In genomic region chr10:110762849-110763211, GRCh38 we compare ENCODE assay signal across 17 cellular contexts.
"Had no signal": no experiment of that assay in that cellular context is flagged by ENCODE, and none has a peak within 500 bp of the region (broad histone marks: within the 10 kb centered on the region; RNA-seq: fewer than 3 reads in every experiment).

No MANE protein-coding gene starts in this region.

- H3K27ac Mint-ChIP-seq: activated CD4-positive, alpha-beta memory T cell treated with anti-CD3 and anti-CD28 coated beads, Interleukin-2, amount 10 ng/mL, durations not matched to agents 7 days and 5 days; activated naive CD8-positive, alpha-beta T cell treated with anti-CD3 and anti-CD28 coated beads for 36 hours; activated T-cell treated with anti-CD3 and anti-CD28 coated beads, Interleukin-2, amount 50 U/mL, for 72 hours; naive thymus-derived CD4-positive, alpha-beta T cell had no signal

- ATAC-seq: activated T-cell treated with anti-CD3 and anti-CD28 coated beads, Interleukin-2, amount 50 U/mL, for 72 hours; left lobe of liver; mucosa of descending colon; naive thymus-derived CD4-positive, alpha-beta T cell; sciatic nerve; stimulated activated naive CD8-positive, alpha-beta T cell treated with anti-CD3 and anti-CD28 coated beads, Interleukin-15, amount 100 ng/mL, for 72 hours had no signal

- DNase-seq: activated CD4-positive, alpha-beta memory T cell treated with anti-CD3 and anti-CD28 coated beads, Interleukin-2, amount 10 ng/mL, durations not matched to agents 7 days and 5 days; activated CD4-positive, alpha-beta T cell treated with anti-CD3 and anti-CD28 coated beads for 4 hours; activated CD8-positive, alpha-beta memory T cell treated with anti-CD3 and anti-CD28 coated beads, Interleukin-2, amount 50 U/mL, for 4 hours; activated gamma-delta T cell; activated naive CD8-positive, alpha-beta T cell treated with anti-CD3 and anti-CD28 coated beads for 36 hours; activated T-cell treated with anti-CD3 and anti-CD28 coated beads, Interleukin-2, amount 50 U/mL, for 72 hours; amygdala; brain microvascular endothelial cell; effector CD8-positive, alpha-beta T cell; foreskin fibroblast; mucosa of descending colon; naive thymus-derived CD4-positive, alpha-beta T cell; spleen; stimulated activated naive CD8-positive, alpha-beta T cell treated with anti-CD3 and anti-CD28 coated beads, Interleukin-15, amount 100 ng/mL, for 72 hours; T-helper 2 cell had no signal

- H3K27me3 ChIP-seq: brain microvascular endothelial cell had no signal

- H3K36me3 Mint-ChIP-seq: activated naive CD8-positive, alpha-beta T cell treated with anti-CD3 and anti-CD28 coated beads for 36 hours; naive thymus-derived CD4-positive, alpha-beta T cell had no signal

- H3K9me3 ChIP-seq: mucosa of descending colon, spleen had no signal

- H3K4me3 ChIP-seq: mucosa of descending colon, spleen had no signal

- H3K27ac ChIP-seq: brain microvascular endothelial cell, spleen had no signal

- H3K4me3 Mint-ChIP-seq: activated CD4-positive, alpha-beta memory T cell treated with anti-CD3 and anti-CD28 coated beads, Interleukin-2, amount 10 ng/mL, durations not matched to agents 7 days and 5 days; activated naive CD8-positive, alpha-beta T cell treated with anti-CD3 and anti-CD28 coated beads for 36 hours; activated T-cell treated with anti-CD3 and anti-CD28 coated beads, Interleukin-2, amount 50 U/mL, for 72 hours; naive thymus-derived CD4-positive, alpha-beta T cell; stimulated activated naive CD8-positive, alpha-beta T cell treated with anti-CD3 and anti-CD28 coated beads, Interleukin-15, amount 100 ng/mL, for 72 hours had no signal

- H3K27me3 Mint-ChIP-seq: activated naive CD8-positive, alpha-beta T cell treated with anti-CD3 and anti-CD28 coated beads for 36 hours had no signal

- H3K9me3 Mint-ChIP-seq: activated CD4-positive, alpha-beta memory T cell treated with anti-CD3 and anti-CD28 coated beads, Interleukin-2, amount 10 ng/mL, durations not matched to agents 7 days and 5 days; activated naive CD8-positive, alpha-beta T cell treated with anti-CD3 and anti-CD28 coated beads for 36 hours; activated T-cell treated with anti-CD3 and anti-CD28 coated beads, Interleukin-2, amount 50 U/mL, for 72 hours; naive thymus-derived CD4-positive, alpha-beta T cell had no signal

- H3K4me1 ChIP-seq: spleen had no signal

- H3K36me3 ChIP-seq: brain microvascular endothelial cell, spleen had no signal
